In the genomic region with DNA sequence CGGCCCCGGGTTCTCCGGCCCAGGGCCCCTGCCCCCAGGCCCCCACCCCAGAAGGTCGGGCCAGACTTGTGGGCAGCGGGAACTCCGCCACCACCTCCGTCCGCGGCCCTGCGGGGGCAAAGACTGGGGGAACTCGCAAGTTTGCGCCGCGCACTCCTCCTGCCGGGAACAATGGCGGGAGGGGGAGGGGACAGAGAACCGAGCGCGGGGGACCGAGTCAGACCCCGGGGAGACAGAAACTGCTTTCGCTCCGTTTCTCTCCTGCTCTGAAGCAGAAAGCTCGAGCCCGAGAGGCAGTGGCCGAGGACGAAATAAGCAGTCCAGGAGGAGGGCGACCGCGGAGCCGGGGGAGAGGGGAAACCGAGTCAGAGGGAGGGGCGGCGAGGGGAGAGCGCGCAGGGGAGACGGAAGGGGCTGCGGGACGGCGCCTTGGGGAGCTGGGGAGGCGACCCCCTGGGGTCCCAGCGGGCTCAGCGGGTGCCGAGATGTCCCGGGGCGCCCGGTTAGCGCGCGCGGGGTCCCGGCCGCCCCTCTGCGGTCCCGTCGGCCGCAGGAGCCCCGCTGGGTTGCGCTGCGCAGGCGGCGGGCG, we compare ENCODE assay signal across 8 cellular contexts. TPM values are rescaled to one million over a fixed set of nuclear protein-coding genes. Genes with fewer than 3 reads are reported as not detected.
DNase-seq lines count a peak whose midpoint lies in the region; ATAC-seq, FAIRE-seq and TF ChIP-seq lines count a peak whose summit lies in the region.

No MANE protein-coding gene starts in this region.

- TF ChIP-seq EP300 in HepG2 (IDR thresholded peaks at IDR 0.05; ENCODE audit: low read depth in 2 of 2, low read length in 2 of 2) (no peak), HepG2 (CRISPR knock-in tag; IDR thresholded peaks at IDR 0.05; ENCODE audit: borderline replicate concordance) (no peak), sigmoid colon (IDR thresholded peaks at IDR 0.05) (no peak)

- H3K4me3 Mint-ChIP-seq in activated T-cell treated with anti-CD3 and anti-CD28 coated beads, Interleukin-2, amount 50 U/mL, for 72 hours, result peak overlapping the region; percentile 84 to 88

- TF ChIP-seq POLR2A in HepG2 (IDR thresholded peaks at IDR 0.05; ENCODE audit: insufficient read depth in 1 of 2, low read depth in 2 of 2, low read length in 2 of 2) (no peak), sigmoid colon (IDR thresholded peaks at IDR 0.05) (no peak)

- TF ChIP-seq CTCF in liver (IDR thresholded peaks at IDR 0.05; ENCODE audit: low read depth, low read length, missing input control), result no peak
- no peak for TF ChIP-seq CTCF in HepG2 (CRISPR knock-in tag; IDR thresholded peaks at IDR 0.05)
- TF ChIP-seq CTCF in left ventricle myocardium inferior (IDR thresholded peaks at IDR 0.05; ENCODE audit: borderline replicate concordance), result no peak
- no peak for TF ChIP-seq CTCF in sigmoid colon (IDR thresholded peaks at IDR 0.05)

- H3K9ac ChIP-seq in liver (ENCODE audit: low read depth in 1 of 2, low read length in 2 of 2), result no peak overlapping the region
- no peak overlapping the region for H3K9ac ChIP-seq in HepG2 (ENCODE audit: insufficient read depth, low read depth, low read length)

- H3K4me1 Mint-ChIP-seq in activated T-cell treated with anti-CD3 and anti-CD28 coated beads, Interleukin-2, amount 50 U/mL, for 72 hours (ENCODE audit: low read depth), result peaks cover 13% of the 10 kb centered on the region

- H3K9me3 Mint-ChIP-seq in activated T-cell treated with anti-CD3 and anti-CD28 coated beads, Interleukin-2, amount 50 U/mL, for 72 hours, result no peaks in the 10 kb centered on the region

- no peak overlapping the region for H3K4me2 ChIP-seq in HepG2 (ENCODE audit: low read depth, low read length)

- H3K4me1 ChIP-seq in liver (ENCODE audit: control insufficient read depth in 4 of 4, insufficient read depth in 4 of 4, low read length in 3 of 4) (peaks cover 0 to 11% (median 5%) of the 10 kb centered on the region in 4 donors), HepG2 (ENCODE audit: insufficient read depth, low read length) (peaks cover 10% of the 10 kb centered on the region), left ventricle myocardium inferior (peaks cover 82% of the 10 kb centered on the region), sigmoid colon (peaks cover 0 to 20% (median 16%) of the 10 kb centered on the region in 4 donors)

- peak overlapping the region; percentile 46 for H3K27ac Mint-ChIP-seq in activated T-cell treated with anti-CD3 and anti-CD28 coated beads, Interleukin-2, amount 50 U/mL, for 72 hours

- FAIRE-seq in HepG2 (lab: Jason Lieb, UNC), result no peak

- H4K20me1 ChIP-seq in HepG2 (ENCODE audit: insufficient read depth, low read length), result no peaks in the 10 kb centered on the region

- H3K36me3 ChIP-seq in liver (ENCODE audit: control insufficient read depth in 4 of 4, insufficient read depth in 3 of 4, low read depth in 1 of 4, low read length in 3 of 4), result no peaks in the 10 kb centered on the region
- H3K36me3 ChIP-seq in HepG2 (replicated peaks in 1 of 2; ENCODE audit: control insufficient read depth in 1 of 2, insufficient read depth in 2 of 2, low read length in 2 of 2), result no peaks in the 10 kb centered on the region
- no peaks in the 10 kb centered on the region for H3K36me3 ChIP-seq in left ventricle myocardium inferior
- H3K36me3 ChIP-seq in sigmoid colon, result no peaks in the 10 kb centered on the region

- POLR2A ChIA-PET in HepG2 (lab: Yijun Ruan, JAX), result no interaction called here

- no peaks in the 10 kb centered on the region for H3K36me3 Mint-ChIP-seq in activated T-cell treated with anti-CD3 and anti-CD28 coated beads, Interleukin-2, amount 50 U/mL, for 72 hours (ENCODE audit: insufficient read depth in 2 of 2)

- H3K27me3 Mint-ChIP-seq in activated T-cell treated with anti-CD3 and anti-CD28 coated beads, Interleukin-2, amount 50 U/mL, for 72 hours (ENCODE audit: low read depth), result no peaks in the 10 kb centered on the region

- 2% methylated on average over 63 of the region's 63 CpGs for WGBS in liver
- 5% methylated on average over 24 of the region's 63 CpGs for WGBS in HepG2 (ENCODE audit: low lambda C conversion rate)
- WGBS in sigmoid colon, 2 donors, result 0 to 1% methylated on average over 63 of the region's 63 CpGs

- no peak for ATAC-seq in HepG2
- peak; percentile 22 to 29 for ATAC-seq in activated T-cell treated with anti-CD3 and anti-CD28 coated beads, Interleukin-2, amount 50 U/mL, for 72 hours (replicated peaks in 1 of 2)
- no peak for ATAC-seq in GM21423 (IDR thresholded peaks at IDR 0.05; ENCODE audit: unreplicated experiment)
- ATAC-seq in GM21825 (IDR thresholded peaks at IDR 0.05; ENCODE audit: unreplicated experiment), result no peak

- CTCF ChIA-PET in HepG2 (lab: Yijun Ruan, JAX; ENCODE audit: low intra/inter-chr PET ratio, low total read pairs), result no interaction called here

- H3K4me3 ChIP-seq in liver (ENCODE audit: low read depth in 1 of 3, low read length in 3 of 3) (peak overlapping the region in 2 of 3 donors; percentile 17 to 58), HepG2 (replicated peaks in 1 of 3; ENCODE audit: insufficient read depth in 1 of 3, low read depth in 2 of 3, low read length in 3 of 3) (no peak overlapping the region), left ventricle myocardium inferior (peak overlapping the region; percentile 99), sigmoid colon (peak overlapping the region; percentile 42 to 91 (median 63))

- BruUV-seq in HepG2 (replicated peaks; lab: Mats Ljungman, UMichigan), result no TSS peak

- in situ Hi-C loops in HepG2 (cut with HindIII; ENCODE audit: extremely low pct_ligation_motif_present, low pct_unique_long_range_greater_than_20kb), result no loop called here

- H3K27me3 ChIP-seq in liver (ENCODE audit: control insufficient read depth in 4 of 4, insufficient read depth in 4 of 4, low read length in 3 of 4), result no peaks in the 10 kb centered on the region
- H3K27me3 ChIP-seq in HepG2 (ENCODE audit: control insufficient read depth in 1 of 2, insufficient read depth in 2 of 2, low read length in 2 of 2), result peaks cover 4 to 33% of the 10 kb centered on the region in 2 experiments; a peak in 4 of 5 replicates
- no peaks in the 10 kb centered on the region for H3K27me3 ChIP-seq in left ventricle myocardium inferior (ENCODE audit: low read depth)
- no peaks in the 10 kb centered on the region for H3K27me3 ChIP-seq in sigmoid colon

- H3K27ac ChIP-seq in liver (ENCODE audit: low read depth in 1 of 2, low read length in 2 of 2) (peak overlapping the region; percentile 40 to 66), HepG2 (ENCODE audit: extremely low read length, insufficient read depth, low read length) (no peak overlapping the region), left ventricle myocardium inferior (replicated peaks) (peak overlapping the region; percentile 89), sigmoid colon (peak overlapping the region; percentile 72 to 76 (median 74))

- H2AFZ ChIP-seq in HepG2 (ENCODE audit: low read length), result no peak overlapping the region

- no peaks in the 10 kb centered on the region for H3K79me2 ChIP-seq in HepG2 (ENCODE audit: insufficient read depth, low read length)

- H3K9me3 ChIP-seq in liver (ENCODE audit: control insufficient read depth in 4 of 4, low read length in 3 of 4) (no peaks in the 10 kb centered on the region), HepG2 (ENCODE audit: low read length) (no peaks in the 10 kb centered on the region), left ventricle myocardium inferior (replicated peaks) (no peaks in the 10 kb centered on the region), sigmoid colon (no peaks in the 10 kb centered on the region)

- intact Hi-C loops in HepG2 (cut with micrococcal nuclease; ENCODE audit: unreplicated experiment), result no loop called here
- intact Hi-C loops in left ventricle myocardium inferior (cut with micrococcal nuclease), result loop anchor here (10.0 kb wide), 1 partner anchor 75 kb away; no protein-coding TSS in a partner anchor
- intact Hi-C loops in sigmoid colon (cut with DNase I), result loop anchor here (1.0 kb wide), 1 partner anchor 128 kb away; no protein-coding TSS in a partner anchor

- DNase-seq in HepG2 (ENCODE audit: low spot score) (no peak), left ventricle myocardium inferior (no peak), sigmoid colon (no peak), amniotic stem cell (lab: John Stamatoyannopoulos, UW) (no peak)
- peak; percentile 38 to 53 for DNase-seq in activated T-cell treated with anti-CD3 and anti-CD28 coated beads, Interleukin-2, amount 50 U/mL, for 72 hours

- TF ChIP-seq RAD21 in liver (IDR thresholded peaks at IDR 0.05) (no peak), HepG2 (CRISPR knock-in tag; IDR thresholded peaks at IDR 0.05) (no peak)

TF ChIP-seq in liver, 16 proteins besides CTCF, POLR2A, EP300 and RAD21 (continues in another document):
- TF ChIP-seq RXRA (IDR thresholded peaks at IDR 0.05) (no peak), HNF4G (IDR thresholded peaks at IDR 0.05) (no peak)

RNA-seq across cellular contexts. Expression of a gene that starts 0.6 kb away (rescaled TPM):
- 1 to 10 TPM; 7.7 to 9.0 TPM for total RNA-seq in liver
- polyA plus RNA-seq in liver, result 10 to 100 TPM in 1 of 2 donors, 1 to 10 TPM in 1; 3.6 to 16.0 TPM
- not detected in 2 replicates for total RNA-seq in HepG2 (2016; rRNA removed; fragmentation: Illumina TruSeq; extraction: Trizol)
- total RNA-seq in HepG2 (2016; cell fraction: cytosol; rRNA removed; fragmentation: Illumina TruSeq; extraction: Trizol; ENCODE audit: low read depth), result not detected in 2 replicates
- not detected in 2 replicates for total RNA-seq in HepG2 (2016; cell fraction: insoluble cytoplasmic fraction; rRNA removed; fragmentation: Illumina TruSeq; extraction: Trizol)
- total RNA-seq in HepG2 (2016; cell fraction: membrane; rRNA removed; fragmentation: Illumina TruSeq; extraction: Trizol), result not detected in 2 replicates
- total RNA-seq in HepG2 (2016; cell fraction: nucleus; rRNA removed; fragmentation: Illumina TruSeq; extraction: Trizol), result not detected in 2 replicates
- not detected in 2 replicates for polyA plus RNA-seq in HepG2 (2011; rRNA removed)
- not detected in 2 replicates for polyA plus RNA-seq in HepG2 (2011; cell fraction: cytosol; rRNA removed)
- polyA plus RNA-seq in HepG2 (2011; cell fraction: nucleus; rRNA removed), result not detected in 2 replicates
- polyA plus RNA-seq in HepG2 (2012), result not detected in 2 replicates
- not detected in 2 replicates for polyA plus RNA-seq in HepG2 (2016; cell fraction: cytosol; fragmentation: Illumina TruSeq; extraction: Trizol; ENCODE audit: low read depth)
- polyA plus RNA-seq in HepG2 (2016; cell fraction: insoluble cytoplasmic fraction; fragmentation: Illumina TruSeq; extraction: Trizol; ENCODE audit: low read depth), result not detected in 2 replicates
- polyA plus RNA-seq in HepG2 (2016; cell fraction: membrane; fragmentation: Illumina TruSeq; extraction: Trizol; ENCODE audit: low read depth), result not detected in 2 replicates
- polyA plus RNA-seq in HepG2 (2016; cell fraction: nucleus; fragmentation: Illumina TruSeq; extraction: Trizol; ENCODE audit: insufficient read depth, low read depth), result not detected in 2 replicates
- polyA minus RNA-seq in HepG2 (2011; rRNA and poly(A)+ RNA removed; ENCODE audit: low replicate concordance), result 1.0 TPM in 1 of 2 replicates, not detected in the other
- polyA minus RNA-seq in HepG2 (2011; cell fraction: cytosol; rRNA and poly(A)+ RNA removed), result not detected in 2 replicates
- polyA minus RNA-seq in HepG2 (2011; cell fraction: nucleus; rRNA and poly(A)+ RNA removed), result not detected in 2 replicates
- total RNA-seq in activated T-cell treated with anti-CD3 and anti-CD28 coated beads, Interleukin-2, amount 50 U/mL, for 72 hours, result 10 to 100 TPM; 15.3 to 20.0 TPM
- 39.4 TPM for total RNA-seq in left ventricle myocardium inferior
- 10 to 100 TPM; 12.4 to 31.0 (median 24.3) TPM for total RNA-seq in sigmoid colon
- 10 to 100 TPM; 12.0 to 67.0 (median 14.4) TPM for polyA plus RNA-seq in sigmoid colon

Comparison
In these comparisons a context has a peak if more than half of its experiments do, and no peak if none do; other contexts are left out.
1. H3K4me3 ChIP-seq: peak in liver (2 of 3), left ventricle myocardium inferior (single experiment) and sigmoid colon (4 of 4); none in HepG2 (0 of 3).
2. ATAC-seq: peak in activated T-cell treated with anti-CD3 and anti-CD28 coated beads, Interleukin-2, amount 50 U/mL, for 72 hours (2 of 2); none in HepG2 (single experiment), GM21423 (single experiment) and GM21825 (single experiment).
3. DNase-seq: peak in activated T-cell treated with anti-CD3 and anti-CD28 coated beads, Interleukin-2, amount 50 U/mL, for 72 hours (2 of 2); none in HepG2 (single experiment), left ventricle myocardium inferior (single experiment), sigmoid colon (single experiment) and amniotic stem cell (single experiment).